8 cellular contexts compared by ENCODE assay signal in the genomic region with DNA sequence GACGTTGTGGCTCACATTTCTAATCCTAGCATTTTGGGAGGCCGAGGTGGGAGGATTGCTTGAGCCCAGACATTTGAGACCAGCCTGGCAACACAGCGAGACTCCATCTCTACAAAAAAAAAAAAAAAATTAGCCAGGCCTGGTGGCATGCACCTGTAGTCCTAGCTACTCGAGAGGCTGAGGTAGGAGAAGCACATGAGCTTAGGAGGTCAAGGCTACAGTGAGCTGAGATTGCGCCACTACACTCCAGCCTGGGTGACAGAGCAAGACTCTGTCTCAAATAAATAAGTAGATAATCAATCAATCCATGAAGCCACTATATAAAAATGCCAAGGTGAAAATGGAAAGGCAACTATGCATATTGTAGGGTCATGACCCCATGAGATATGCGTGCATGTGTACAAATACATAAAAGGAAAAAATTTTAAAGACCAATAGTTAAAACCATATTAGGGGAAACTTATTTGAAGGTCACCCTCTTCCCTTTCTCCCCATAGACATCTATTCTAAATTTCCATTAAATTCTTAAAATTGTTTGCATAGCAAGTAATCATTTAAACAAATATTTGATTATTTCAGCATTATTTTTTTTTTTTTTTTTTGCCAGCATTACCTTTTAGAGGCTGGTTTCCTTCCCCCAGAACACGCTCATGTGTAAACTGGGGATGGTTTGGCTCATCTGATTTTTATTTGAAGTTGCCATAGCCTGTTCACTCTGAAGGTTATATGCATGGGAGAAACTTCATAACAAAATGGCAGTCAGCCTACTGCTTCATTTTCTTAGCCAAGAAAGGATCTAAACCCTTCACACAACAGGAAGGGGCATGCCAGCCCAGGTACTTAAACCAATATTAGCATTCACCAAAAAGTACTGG. TPM values are rescaled to one million over a fixed set of nuclear protein-coding genes. Genes with fewer than 3 reads are reported as not detected.
"Had no signal": no experiment of that assay in that cellular context is flagged by ENCODE, and none has a peak within 500 bp of the region (broad histone marks: within the 10 kb centered on the region; RNA-seq: fewer than 3 reads in every experiment).

No MANE protein-coding gene starts in this region.

- H3K4me3 Mint-ChIP-seq: GM23338, H9 had no signal

- DNase-seq: H9, HCEC 1CT had no signal

- H3K4me1 Mint-ChIP-seq: GM23338, H9 had no signal

- H3K27ac Mint-ChIP-seq: GM23338 had no signal

- FAIRE-seq: H1, H54, HTR-8/SVneo, K562 had no signal

- H3K9me3 Mint-ChIP-seq: GM23338 had no signal

- H3K4me2 ChIP-seq: GM23338 had no signal

- H3K4me3 ChIP-seq: GM23338, K562 had no signal

- ATAC-seq: GM23338, K562 had no signal

RNA-seq across cellular contexts. Expression of a gene that starts 37.3 kb away (rescaled TPM):
- total RNA-seq: GM23338, H1, H9, HT-29 had no signal
- polyA plus RNA-seq: GM23338, H1 had no signal
